Comparison of ENCODE assay signal across 1 cellular context in genomic region chr11:61107888-61108287, GRCh38.
A peak's percentile ranks its signal among the peaks of the same experiment; 100 is the strongest.
TF ChIP-seq lines count a peak whose summit lies in the region.

No MANE protein-coding gene starts in this region.

TF ChIP-seq in HepG2, 621 proteins besides CTCF, POLR2A, EP300 and RAD21:
- TF ChIP-seq KLF9 (CRISPR knock-in tag; IDR thresholded peaks at IDR 0.05; ENCODE audit: low read depth) (no peak), RNF2 (conservative IDR thresholded peaks at IDR 0.05; ENCODE audit: low read depth) (no peak), NRL (CRISPR knock-in tag; IDR thresholded peaks at IDR 0.05; ENCODE audit: borderline replicate concordance) (no peak), ZNF740 (CRISPR knock-in tag; IDR thresholded peaks at IDR 0.05) (no peak), HNRNPLL (IDR thresholded peaks at IDR 0.05; ENCODE audit: low read depth, low read length, poor library complexity, severe bottlenecking) (no peak), ZNF768 (CRISPR knock-in tag; IDR thresholded peaks at IDR 0.05) (peak; percentile 87), ZNF704 (CRISPR knock-in tag; IDR thresholded peaks at IDR 0.05; ENCODE audit: borderline replicate concordance) (no peak)
TF ChIP-seq in HepG2: peak in this region for 1.
